In the genomic region with DNA sequence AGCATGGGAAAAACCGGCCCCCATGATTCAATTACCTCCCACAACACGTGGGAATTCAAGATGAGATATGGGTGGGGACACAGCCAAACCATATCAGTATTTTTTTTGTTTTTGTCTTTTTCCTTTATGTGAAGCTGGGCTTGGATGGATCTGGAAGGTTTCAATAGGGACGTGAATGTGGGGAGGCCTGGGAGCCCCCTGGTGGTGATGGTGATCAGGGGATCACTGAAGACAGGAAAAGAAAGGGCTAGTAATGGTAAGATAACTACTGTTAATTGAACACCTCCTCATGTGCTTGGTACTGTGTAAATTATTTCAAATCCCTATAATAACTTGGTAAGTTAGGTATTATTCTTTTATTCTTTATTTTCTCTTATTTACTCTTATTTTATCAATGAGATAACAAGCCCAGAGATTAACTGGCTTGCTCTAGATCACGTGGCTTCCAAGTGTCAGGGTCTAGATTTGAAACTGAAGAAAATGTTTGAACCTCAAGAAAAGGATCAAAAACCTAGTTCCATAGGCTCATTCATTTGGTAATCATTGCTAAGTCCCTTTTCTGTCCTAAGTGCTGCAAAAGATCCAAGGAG, we compare ENCODE assay signal across 9 cellular contexts.
DNase-seq lines count a peak whose midpoint lies in the region; ATAC-seq and TF ChIP-seq lines count a peak whose summit lies in the region.
"Had no signal": no experiment of that assay in that cellular context is flagged by ENCODE, and none has a peak within 500 bp of the region (broad histone marks: within the 10 kb centered on the region; RNA-seq: fewer than 3 reads in every experiment).

No MANE protein-coding gene starts in this region.

- H3K27ac Mint-ChIP-seq in activated T-cell treated with anti-CD3 and anti-CD28 coated beads, Interleukin-2, amount 50 U/mL, for 72 hours = no peak overlapping the region
- peak overlapping the region; percentile 87 to 94 (median 93) for H3K27ac Mint-ChIP-seq in nephron
- H3K27ac Mint-ChIP-seq: activated naive CD4-positive, alpha-beta T cell treated with anti-CD3 and anti-CD28 coated beads, Interleukin-2, amount 50 U/mL, for 72 hours had no signal

- no peak overlapping the region for H3K4me3 Mint-ChIP-seq in activated T-cell treated with anti-CD3 and anti-CD28 coated beads, Interleukin-2, amount 50 U/mL, for 72 hours
- H3K4me3 Mint-ChIP-seq in activated T-cell treated with anti-CD3 and anti-CD28 coated beads, Interleukin-2, amount 50 U/mL, for 4 hours = no peak overlapping the region
- peak overlapping the region in 1 of 3 experiments; percentile 10 for H3K4me3 Mint-ChIP-seq in nephron

- no peaks in the 10 kb centered on the region for H3K4me1 Mint-ChIP-seq in activated T-cell treated with anti-CD3 and anti-CD28 coated beads, Interleukin-2, amount 50 U/mL, for 72 hours (ENCODE audit: low read depth)
- no peaks in the 10 kb centered on the region for H3K4me1 Mint-ChIP-seq in activated T-cell treated with anti-CD3 and anti-CD28 coated beads, Interleukin-2, amount 50 U/mL, for 4 hours (ENCODE audit: low read depth)
- peaks cover 83% of the 10 kb centered on the region for H3K4me1 Mint-ChIP-seq in nephron

- no peak overlapping the region for H3K9ac ChIP-seq in colonic mucosa (ENCODE audit: low read depth in 2 of 2, low read length in 2 of 2)

- TF ChIP-seq CTCF in colonic mucosa (IDR thresholded peaks at IDR 0.05) (peak; percentile 54), nephron (IDR thresholded peaks at IDR 0.05; ENCODE audit: unreplicated experiment in 3 of 3) (peak; percentile 43 to 50 (median 43))

- H3K4me3 ChIP-seq in colonic mucosa = no peak overlapping the region

- H3K36me3 ChIP-seq in colonic mucosa = no peaks in the 10 kb centered on the region

- H3K27me3 ChIP-seq in colonic mucosa = no peaks in the 10 kb centered on the region

- DNase-seq in activated T-cell treated with anti-CD3 and anti-CD28 coated beads, Interleukin-2, amount 50 U/mL, for 72 hours = peak; percentile 2 to 15
- DNase-seq in activated T-cell treated with anti-CD3 and anti-CD28 coated beads, Interleukin-2, amount 50 U/mL, for 4 hours = no peak
- DNase-seq in NCI-H345 treated with DMSO at 0.1 percent for 48 hours (lab: John Stamatoyannopoulos, UW; ENCODE audit: unreplicated experiment) (peak; percentile 9), colonic mucosa (peak; percentile 42)

- H3K27ac ChIP-seq in colonic mucosa = no peak overlapping the region

- H3K4me1 ChIP-seq in colonic mucosa = no peaks in the 10 kb centered on the region

- H3K9me3 ChIP-seq in colonic mucosa = no peaks in the 10 kb centered on the region

- no peak for ATAC-seq in activated T-cell treated with anti-CD3 and anti-CD28 coated beads, Interleukin-2, amount 50 U/mL, for 72 hours (replicated peaks in 1 of 2)
- ATAC-seq in activated T-cell treated with anti-CD3 and anti-CD28 coated beads, Interleukin-2, amount 50 U/mL, for 4 hours = no peak
- no peak for ATAC-seq in GM21529 (IDR thresholded peaks at IDR 0.05; ENCODE audit: unreplicated experiment)
- no peak for ATAC-seq in HG03095 (IDR thresholded peaks at IDR 0.05; ENCODE audit: unreplicated experiment)
- no peak for ATAC-seq in HG02678 (IDR thresholded peaks at IDR 0.05; ENCODE audit: unreplicated experiment)
- ATAC-seq: activated naive CD4-positive, alpha-beta T cell treated with anti-CD3 and anti-CD28 coated beads, Interleukin-2, amount 50 U/mL, for 72 hours had no signal

- intact Hi-C loops in colonic mucosa (cut with DNase I) = loop anchor here (1.0 kb wide), 1 partner anchor 431 kb away; no protein-coding TSS in a partner anchor

- H3K9me3 Mint-ChIP-seq in activated T-cell treated with anti-CD3 and anti-CD28 coated beads, Interleukin-2, amount 50 U/mL, for 72 hours = peaks cover 1 to 2% of the 10 kb centered on the region in 2 donors
- H3K9me3 Mint-ChIP-seq in activated T-cell treated with anti-CD3 and anti-CD28 coated beads, Interleukin-2, amount 50 U/mL, for 4 hours = no peaks in the 10 kb centered on the region
- no peaks in the 10 kb centered on the region for H3K9me3 Mint-ChIP-seq in nephron

- H3K36me3 Mint-ChIP-seq in activated T-cell treated with anti-CD3 and anti-CD28 coated beads, Interleukin-2, amount 50 U/mL, for 72 hours (ENCODE audit: insufficient read depth in 2 of 2) = peaks cover 0 to 2% of the 10 kb centered on the region in 2 donors
- H3K36me3 Mint-ChIP-seq in activated T-cell treated with anti-CD3 and anti-CD28 coated beads, Interleukin-2, amount 50 U/mL, for 4 hours (ENCODE audit: insufficient read depth) = no peaks in the 10 kb centered on the region
- peaks cover 7% of the 10 kb centered on the region for H3K36me3 Mint-ChIP-seq in nephron (ENCODE audit: low read depth)
- H3K36me3 Mint-ChIP-seq: activated naive CD4-positive, alpha-beta T cell treated with anti-CD3 and anti-CD28 coated beads, Interleukin-2, amount 50 U/mL, for 72 hours had no signal

- no peaks in the 10 kb centered on the region for H3K27me3 Mint-ChIP-seq in activated T-cell treated with anti-CD3 and anti-CD28 coated beads, Interleukin-2, amount 50 U/mL, for 72 hours (ENCODE audit: low read depth)
- H3K27me3 Mint-ChIP-seq in activated T-cell treated with anti-CD3 and anti-CD28 coated beads, Interleukin-2, amount 50 U/mL, for 4 hours (ENCODE audit: low read depth) = no peaks in the 10 kb centered on the region
- H3K27me3 Mint-ChIP-seq in nephron (ENCODE audit: low read depth) = no peaks in the 10 kb centered on the region
